22 cellular contexts compared by ENCODE assay signal in the genomic region with DNA sequence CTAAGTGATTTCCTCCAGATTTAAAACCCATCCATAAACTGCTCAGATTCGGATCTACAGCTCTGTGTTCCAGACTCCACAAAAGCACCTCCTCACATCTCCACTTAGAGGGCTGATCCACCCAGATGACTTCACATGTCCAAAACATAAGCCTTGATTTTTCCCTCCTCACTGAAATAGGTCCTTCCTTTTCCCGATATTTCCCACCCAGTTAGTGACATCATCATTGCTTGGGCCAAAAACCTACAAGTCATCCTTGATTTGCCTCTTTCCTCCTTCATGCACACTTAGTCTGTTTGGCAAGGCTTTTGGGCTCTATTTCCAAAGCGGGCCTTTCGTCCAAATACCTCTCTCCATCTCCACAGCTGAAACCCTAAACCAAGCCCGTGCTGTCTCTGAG. TPM values are rescaled to one million over a fixed set of nuclear protein-coding genes. Genes with fewer than 3 reads are reported as not detected.
DNase-seq lines count a peak whose midpoint lies in the region; ATAC-seq and TF ChIP-seq lines count a peak whose summit lies in the region.
"Had no signal": no experiment of that assay in that cellular context is flagged by ENCODE, and none has a peak within 500 bp of the region (broad histone marks: within the 10 kb centered on the region; RNA-seq: fewer than 3 reads in every experiment).

No MANE protein-coding gene starts in this region.

- peaks cover 28% of the 10 kb centered on the region for H3K9me3 Mint-ChIP-seq in Caco-2 (ENCODE audit: unreplicated experiment)

- peak overlapping the region; percentile 77 for H3K27ac Mint-ChIP-seq in Caco-2 (ENCODE audit: unreplicated experiment)
- H3K27ac Mint-ChIP-seq: CD14-positive monocyte had no signal

- H3K36me3 ChIP-seq in Caco-2 (ENCODE audit: control insufficient read depth, insufficient read depth, low read length), result no peaks in the 10 kb centered on the region
- H3K36me3 ChIP-seq in MG63, result no peaks in the 10 kb centered on the region
- H3K36me3 ChIP-seq in gastroesophageal sphincter, result no peaks in the 10 kb centered on the region

- H3K4me1 ChIP-seq in Caco-2, result peaks cover 31% of the 10 kb centered on the region
- peaks cover 0 to 48% (median 0%) of the 10 kb centered on the region in 3 donors for H3K4me1 ChIP-seq in gastroesophageal sphincter

- intact Hi-C loops in Caco-2 (cut with micrococcal nuclease; ENCODE audit: unreplicated experiment), result no loop called here

- H3K27me3 ChIP-seq in Caco-2 (replicated peaks; ENCODE audit: control insufficient read depth, insufficient read depth, low read length) (no peaks in the 10 kb centered on the region), MG63 (no peaks in the 10 kb centered on the region), gastroesophageal sphincter (no peaks in the 10 kb centered on the region)

- no peak for TF ChIP-seq CTCF in Caco-2 (IDR thresholded peaks at IDR 0.05; ENCODE audit: insufficient read depth in 1 of 2, low read depth in 1 of 2, low read length in 1 of 2, severe bottlenecking in 1 of 2, unreplicated experiment in 1 of 2)
- no peak for TF ChIP-seq CTCF in gastroesophageal sphincter (IDR thresholded peaks at IDR 0.05)

- H3K27ac ChIP-seq in gastroesophageal sphincter, result no peak overlapping the region

- no peak overlapping the region for H3K4me3 Mint-ChIP-seq in Caco-2 (ENCODE audit: unreplicated experiment)
- H3K4me3 Mint-ChIP-seq: CD14-positive monocyte had no signal

- ATAC-seq in gastroesophageal sphincter (peak; percentile 47), HG02759 (IDR thresholded peaks at IDR 0.05; ENCODE audit: unreplicated experiment) (no peak), HG03565 (IDR thresholded peaks at IDR 0.05; ENCODE audit: unreplicated experiment) (no peak)
- no peak for ATAC-seq in stimulated activated naive CD8-positive, alpha-beta T cell treated with anti-CD3 and anti-CD28 coated beads, Interleukin-15, Interleukin-2, amounts not matched to agents 100 U/mL and 50 U/mL, for 24 hours
- ATAC-seq: GM12878, PC-3, SK-N-SH treated with all-trans-retinoic acid at 6 μM for 48 hours had no signal

- WGBS in gastroesophageal sphincter (ENCODE audit: low coverage in 1 of 2), 2 donors, result 57 to 79% methylated on average over 2 to 5 of the region's 5 CpGs

- TF ChIP-seq EP300 in gastroesophageal sphincter (IDR thresholded peaks at IDR 0.05), result no peak

- POLR2A ChIA-PET in Caco-2 (lab: Charles Lee), result no interaction called here

- DNase-seq in Caco-2 (no peak), MG63 (peak; percentile 55), stromal cell of bone marrow (ENCODE audit: low read depth) (peak; percentile 59)
- DNase-seq in stimulated activated naive CD8-positive, alpha-beta T cell treated with anti-CD3 and anti-CD28 coated beads, Interleukin-15, Interleukin-2, amounts not matched to agents 100 U/mL and 50 U/mL, for 24 hours, result no peak
- DNase-seq: DMS153, GF-D8, GOT3, NCI-H1092, NCI-H1436 treated with DMSO at 0.1 percent for 48 hours, NCI-H2029, NCI-H345, NCI-H526, PC-3, RPMI8226, SHP77 treated with DMSO at 0.1 percent for 48 hours had no signal

- CTCF ChIA-PET in Caco-2 (lab: Charles Lee), result no interaction called here

- H3K4me3 ChIP-seq in Caco-2 (ENCODE audit: low read depth, low read length) (no peak overlapping the region), MG63 (no peak overlapping the region), gastroesophageal sphincter (no peak overlapping the region)
- H3K4me3 ChIP-seq: GM12878 had no signal

- no peak for TF ChIP-seq POLR2A in gastroesophageal sphincter (IDR thresholded peaks at IDR 0.05)

- no TSS peak for BruUV-seq in Caco-2 (replicated peaks; lab: Mats Ljungman, UMichigan)

- H3K4me1 Mint-ChIP-seq in Caco-2 (ENCODE audit: low read depth, unreplicated experiment), result peaks cover 33% of the 10 kb centered on the region
- H3K4me1 Mint-ChIP-seq: CD14-positive monocyte had no signal

- peaks cover 17% of the 10 kb centered on the region for H3K36me3 Mint-ChIP-seq in Caco-2 (ENCODE audit: insufficient read depth, unreplicated experiment)
- H3K36me3 Mint-ChIP-seq: CD14-positive monocyte had no signal

- no peaks in the 10 kb centered on the region for H3K27me3 Mint-ChIP-seq in Caco-2 (ENCODE audit: insufficient read depth, unreplicated experiment)

- H3K9me3 ChIP-seq in Caco-2 (peaks cover 10% of the 10 kb centered on the region), MG63 (peaks cover 12% of the 10 kb centered on the region), gastroesophageal sphincter (no peaks in the 10 kb centered on the region)

RNA-seq across cellular contexts. Expression of a gene that starts 32.3 kb away (rescaled TPM):
- total RNA-seq in Caco-2 (2022), result not detected in 2 replicates
- 0.47 TPM in 1 of 2 replicates, not detected in the other for total RNA-seq in MG63 (2014; rRNA removed; shearing (Covaris generic); ENCODE audit: low replicate concordance)
- under 1 TPM in 1 of 4 donors, not detected in 3; 0.50 TPM for total RNA-seq in gastroesophageal sphincter
- total RNA-seq: GM12878, MCF 10A, PC-3 had no signal

Comparison
In these comparisons a context has a peak if more than half of its experiments do, and no peak if none do; other contexts are left out.
1. DNase-seq: peak in MG63 (single experiment) and stromal cell of bone marrow (single experiment); none in Caco-2 (0 of 2) and stimulated activated naive CD8-positive, alpha-beta T cell treated with anti-CD3 and anti-CD28 coated beads, Interleukin-15, Interleukin-2, amounts not matched to agents 100 U/mL and 50 U/mL, for 24 hours (single experiment).